In genomic region chr1:220733090-220733569, GRCh38 we compare ENCODE assay signal across 1 cellular context.
TF ChIP-seq lines count a peak whose summit lies in the region.

No MANE protein-coding gene starts in this region.

TF ChIP-seq in endothelial cell of umbilical vein, 7 proteins besides CTCF, POLR2A, EP300 and RAD21 (continued from another document):
- TF ChIP-seq JUN (IDR thresholded peaks at IDR 0.05; ENCODE audit: borderline replicate concordance, insufficient read depth, insufficient read length, low read depth) (peak; percentile 19), POLR2AphosphoS5 (IDR thresholded peaks at IDR 0.05; ENCODE audit: insufficient read depth, low read depth, low read length) (peak; percentile 72)
